ENCODE assay signal across 8 cellular contexts in the genomic region with DNA sequence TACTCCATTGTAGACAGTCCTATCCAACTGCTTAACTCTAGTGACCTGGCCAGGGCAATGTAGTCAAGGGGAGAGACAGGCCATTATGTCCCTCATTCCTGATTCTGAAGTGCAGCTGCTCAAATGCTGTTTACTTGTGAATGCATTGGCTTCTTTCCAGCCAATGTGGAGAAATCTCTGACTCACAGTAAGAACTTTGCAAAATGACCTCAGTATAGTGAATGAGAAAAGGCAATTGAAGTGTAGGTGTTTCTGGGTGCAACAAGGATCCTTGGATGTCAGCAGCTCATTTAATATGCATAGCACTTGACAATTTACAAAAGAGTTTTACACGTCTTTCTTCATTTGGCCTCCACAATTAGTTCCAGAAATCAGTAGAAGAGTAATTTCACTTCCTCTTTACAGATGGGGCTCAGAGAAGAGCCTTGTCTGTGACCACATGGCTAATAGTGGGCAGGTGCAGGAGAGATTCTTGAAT.
DNase-seq lines count a peak whose midpoint lies in the region; ATAC-seq and TF ChIP-seq lines count a peak whose summit lies in the region.

No MANE protein-coding gene starts in this region.

- no peak overlapping the region for H3K4me3 ChIP-seq in lower lobe of right lung
- H3K4me3 ChIP-seq in effector memory CD4-positive, alpha-beta T cell (ENCODE audit: insufficient read depth, low read depth, low read length, poor library complexity, severe bottlenecking) = no peak overlapping the region

- H3K27me3 ChIP-seq in lower lobe of right lung (ENCODE audit: low read depth) = no peaks in the 10 kb centered on the region
- no peaks in the 10 kb centered on the region for H3K27me3 ChIP-seq in effector memory CD4-positive, alpha-beta T cell (replicated peaks; ENCODE audit: control insufficient read depth, insufficient read depth, low read length, poor library complexity, severe bottlenecking)

- TF ChIP-seq CTCF in lower lobe of right lung (IDR thresholded peaks at IDR 0.05) = no peak

- peak; percentile 74 for DNase-seq in MV-4-11 (lab: John Stamatoyannopoulos, UW)
- DNase-seq in lower lobe of right lung = no peak
- DNase-seq in NCI-H2227 treated with DMSO at 0.1 percent for 48 hours (lab: John Stamatoyannopoulos, UW) = no peak
- no peak for DNase-seq in effector memory CD4-positive, alpha-beta T cell
- no peak for DNase-seq in ACHN
- no peak for DNase-seq in effector CD8-positive, alpha-beta T cell (lab: John Stamatoyannopoulos, UW)

- peaks cover 36% of the 10 kb centered on the region for H3K4me1 ChIP-seq in lower lobe of right lung
- H3K4me1 ChIP-seq in effector memory CD4-positive, alpha-beta T cell (ENCODE audit: control insufficient read depth, insufficient read depth, low read length, poor library complexity, severe bottlenecking) = no peaks in the 10 kb centered on the region

- peak; percentile 99 for ATAC-seq in GM18517 (IDR thresholded peaks at IDR 0.05; ENCODE audit: unreplicated experiment)
- peak; percentile 96 for ATAC-seq in HG02588 (IDR thresholded peaks at IDR 0.05; ENCODE audit: unreplicated experiment)
- ATAC-seq in lower lobe of right lung = peak; percentile 75 to 82

- intact Hi-C loops in lower lobe of right lung (cut with DNase I) = no loop called here

- no peak overlapping the region for H3K27ac ChIP-seq in lower lobe of right lung
- H3K27ac ChIP-seq in effector memory CD4-positive, alpha-beta T cell (ENCODE audit: insufficient read depth, low read length, poor library complexity, severe bottlenecking) = no peak overlapping the region

- in situ Hi-C loops in ACHN (cut with HindIII; ENCODE audit: low pct_ligation_motif_present, low pct_unique_long_range_greater_than_20kb, low sequenced_read_pairs) = no loop called here

- no peaks in the 10 kb centered on the region for H3K9me3 ChIP-seq in lower lobe of right lung
- no peaks in the 10 kb centered on the region for H3K9me3 ChIP-seq in effector memory CD4-positive, alpha-beta T cell (ENCODE audit: control insufficient read depth, low read length)

- no peaks in the 10 kb centered on the region for H3K36me3 ChIP-seq in lower lobe of right lung
- no peaks in the 10 kb centered on the region for H3K36me3 ChIP-seq in effector memory CD4-positive, alpha-beta T cell (ENCODE audit: control insufficient read depth, insufficient read depth, low read length)
